37 cellular contexts compared by ENCODE assay signal in the genomic region with DNA sequence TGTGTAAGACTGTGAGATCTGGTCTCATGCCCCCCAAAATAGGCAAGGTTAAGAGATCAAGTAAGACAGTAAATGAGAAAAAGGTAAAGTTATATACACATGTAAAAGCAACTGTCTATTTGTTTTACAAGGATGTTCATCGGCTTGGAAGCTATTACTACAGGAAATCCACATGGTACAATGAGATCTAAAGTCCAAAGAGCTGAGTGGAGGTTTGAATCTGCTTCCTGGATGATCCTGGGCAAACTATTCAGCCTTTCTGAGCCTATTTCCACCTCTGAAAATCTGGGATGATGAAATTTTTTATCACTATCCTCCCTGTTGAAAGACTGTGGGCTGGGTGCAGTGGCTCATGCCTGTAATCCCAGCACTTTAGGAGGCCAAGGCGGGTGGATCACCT.
"Had no signal": no experiment of that assay in that cellular context is flagged by ENCODE, and none has a peak within 500 bp of the region (broad histone marks: within the 10 kb centered on the region; RNA-seq: fewer than 3 reads in every experiment).

No MANE protein-coding gene starts in this region.

- ATAC-seq: activated CD8-positive, alpha-beta T cell treated with anti-CD3 and anti-CD28 coated beads for 36 hours; activated naive CD4-positive, alpha-beta T cell treated with anti-CD3 and anti-CD28 coated beads, Interleukin-2, amount 50 U/mL, for 72 hours; activated T-cell treated with anti-CD3 and anti-CD28 coated beads, Interleukin-2, amount 50 U/mL, for 4 hours; activated T-cell treated with anti-CD3 and anti-CD28 coated beads, Interleukin-2, amount 50 U/mL, for 72 hours; activated T-helper 17 cell treated with anti-CD3 and anti-CD28 coated beads, Interleukin-2, amount 50 U/mL, for 72 hours; body of pancreas had no signal

- H3K27ac ChIP-seq: adrenal gland, body of pancreas, brain microvascular endothelial cell, breast epithelium, VCaP had no signal

- FAIRE-seq: astrocyte, TTC549 had no signal

- H3K27me3 Mint-ChIP-seq: activated B cell treated with CpG ODN at 0.5 μM for 24 hours; activated CD4-positive, alpha-beta memory T cell treated with anti-CD3 and anti-CD28 coated beads for 36 hours; activated CD4-positive, alpha-beta T cell treated with anti-CD3 and anti-CD28 coated beads, Interleukin-2, amount 10 ng/mL, durations not matched to agents 24 days and 14 days; activated CD8-positive, alpha-beta T cell treated with anti-CD3 and anti-CD28 coated beads for 36 hours; activated naive CD8-positive, alpha-beta T cell treated with anti-CD3 and anti-CD28 coated beads for 36 hours; activated T-helper 17 cell treated with anti-CD3 and anti-CD28 coated beads, Interleukin-2, amount 50 U/mL, for 72 hours had no signal

- H3K4me1 ChIP-seq: adrenal gland, body of pancreas, breast epithelium had no signal

- H3K4me3 ChIP-seq: adrenal gland, body of pancreas, breast epithelium had no signal

- H3K4me3 Mint-ChIP-seq: activated B cell treated with CpG ODN at 0.5 μM for 24 hours; activated CD4-positive, alpha-beta memory T cell treated with anti-CD3 and anti-CD28 coated beads for 36 hours; activated CD4-positive, alpha-beta T cell treated with anti-CD3 and anti-CD28 coated beads, Interleukin-2, amount 10 ng/mL, durations not matched to agents 24 days and 14 days; activated CD8-positive, alpha-beta T cell treated with anti-CD3 and anti-CD28 coated beads for 36 hours; activated naive CD4-positive, alpha-beta T cell treated with anti-CD3 and anti-CD28 coated beads for 36 hours; activated naive CD8-positive, alpha-beta T cell treated with anti-CD3 and anti-CD28 coated beads for 36 hours; activated T-cell treated with anti-CD3 and anti-CD28 coated beads, Interleukin-2, amount 50 U/mL, for 4 hours; activated T-cell treated with anti-CD3 and anti-CD28 coated beads, Interleukin-2, amount 50 U/mL, for 72 hours; activated T-helper 1 cell treated with anti-CD3 and anti-CD28 coated beads, Interleukin-12 subunit alpha, Interleukin-12 subunit beta, Interleukin-2, Interleukin-4 antibody, amounts not matched to agents 30 ng/mL and 10 ng/mL and 1 ng/mL, durations not matched to agents 14 hours and 24 hours and 36 hours; activated T-helper 17 cell treated with anti-CD3 and anti-CD28 coated beads, Interleukin-2, amount 50 U/mL, for 72 hours; T-helper 1 cell treated with Interleukin-12 subunit alpha and Interleukin-12 subunit beta and Interleukin-4 antibody, amounts not matched to agents 30 μg/mL and 1 μg/mL, for 36 hours; T-helper 2 cell treated with Interferon-gamma antibody and Interleukin-4, amounts not matched to agents 5 μg/mL and 100 μg/mL, for 36 hours had no signal

- H3K27me3 ChIP-seq: adrenal gland, body of pancreas, brain microvascular endothelial cell, breast epithelium had no signal

- H3K4me1 Mint-ChIP-seq: activated B cell treated with CpG ODN at 0.5 μM for 24 hours; activated naive CD8-positive, alpha-beta T cell treated with anti-CD3 and anti-CD28 coated beads for 36 hours; activated T-helper 17 cell treated with anti-CD3 and anti-CD28 coated beads, Interleukin-2, amount 50 U/mL, for 72 hours had no signal

- H3K9me3 ChIP-seq: adrenal gland, body of pancreas, breast epithelium had no signal

- H3K36me3 ChIP-seq: brain microvascular endothelial cell, breast epithelium had no signal

- H3K27ac Mint-ChIP-seq: activated B cell treated with CpG ODN at 0.5 μM for 24 hours; activated CD4-positive, alpha-beta memory T cell treated with anti-CD3 and anti-CD28 coated beads for 36 hours; activated CD4-positive, alpha-beta T cell treated with anti-CD3 and anti-CD28 coated beads, Interleukin-2, amount 10 ng/mL, durations not matched to agents 24 days and 14 days; activated CD8-positive, alpha-beta T cell treated with anti-CD3 and anti-CD28 coated beads for 36 hours; activated naive CD4-positive, alpha-beta T cell treated with anti-CD3 and anti-CD28 coated beads for 36 hours; activated naive CD4-positive, alpha-beta T cell treated with anti-CD3 and anti-CD28 coated beads, Interleukin-2, amount 50 U/mL, for 72 hours; activated naive CD8-positive, alpha-beta T cell treated with anti-CD3 and anti-CD28 coated beads for 36 hours; activated T-cell treated with anti-CD3 and anti-CD28 coated beads, Interleukin-2, amount 50 U/mL, for 72 hours; activated T-helper 1 cell treated with anti-CD3 and anti-CD28 coated beads, Interleukin-12 subunit alpha, Interleukin-12 subunit beta, Interleukin-2, Interleukin-4 antibody, amounts not matched to agents 30 ng/mL and 10 ng/mL and 1 ng/mL, durations not matched to agents 14 hours and 24 hours and 36 hours; activated T-helper 17 cell treated with anti-CD3 and anti-CD28 coated beads, Interleukin-2, amount 50 U/mL, for 72 hours; T-helper 1 cell treated with Interleukin-12 subunit alpha and Interleukin-12 subunit beta and Interleukin-4 antibody, amounts not matched to agents 30 μg/mL and 1 μg/mL, for 36 hours; T-helper 2 cell treated with Interferon-gamma antibody and Interleukin-4, amounts not matched to agents 5 μg/mL and 100 μg/mL, for 36 hours had no signal

- H3K36me3 Mint-ChIP-seq: activated naive CD4-positive, alpha-beta T cell treated with anti-CD3 and anti-CD28 coated beads, Interleukin-2, amount 50 U/mL, for 72 hours had no signal

- DNase-seq: activated B cell treated with CpG ODN at 0.5 μM for 24 hours; activated CD4-positive, alpha-beta memory T cell treated with anti-CD3 and anti-CD28 coated beads for 36 hours; activated CD4-positive, alpha-beta T cell treated with anti-CD3 and anti-CD28 coated beads for 4 hours; activated CD4-positive, alpha-beta T cell treated with anti-CD3 and anti-CD28 coated beads, Interleukin-2, amount 10 ng/mL, durations not matched to agents 24 days and 14 days; activated CD4-positive, alpha-beta T cell treated with anti-CD3 and anti-CD28 coated beads, Interleukin-2, amount 50 U/mL, for 1 hour; activated CD4-positive, alpha-beta T cell treated with anti-CD3 and anti-CD28 coated beads, Interleukin-2, amount 50 U/mL, for 4 hours; activated CD4-positive, CD25-positive, alpha-beta regulatory T cell treated with anti-CD3 and anti-CD28 coated beads, Interleukin-2, amount 50 U/mL, for 72 hours; activated CD8-positive, alpha-beta memory T cell treated with anti-CD3 and anti-CD28 coated beads, Interleukin-2, amount 50 U/mL, for 4 hours; activated CD8-positive, alpha-beta T cell treated with anti-CD3 and anti-CD28 coated beads for 36 hours; activated effector memory CD4-positive, alpha-beta T cell treated with anti-CD3 and anti-CD28 coated beads, Interleukin-2, amount 50 U/mL, for 16 hours; activated gamma-delta T cell treated with Interleukin-2 at 50 U/mL for 16 hours; activated naive CD4-positive, alpha-beta T cell; activated naive CD4-positive, alpha-beta T cell treated with anti-CD3 and anti-CD28 coated beads for 36 hours; activated naive CD4-positive, alpha-beta T cell treated with anti-CD3 and anti-CD28 coated beads, Interleukin-2, amount 50 U/mL, for 16 hours; activated naive CD8-positive, alpha-beta T cell treated with anti-CD3 and anti-CD28 coated beads for 36 hours; activated T-cell treated with anti-CD3 and anti-CD28 coated beads for 4 hours; activated T-cell treated with anti-CD3 and anti-CD28 coated beads, Interleukin-2, amount 50 U/mL, for 1 hour; activated T-cell treated with anti-CD3 and anti-CD28 coated beads, Interleukin-2, amount 50 U/mL, for 4 hours; activated T-cell treated with anti-CD3 and anti-CD28 coated beads, Interleukin-2, amount 50 U/mL, for 72 hours; adrenal gland; amniotic stem cell; aorta; body of pancreas; brain microvascular endothelial cell; central memory CD4-positive, alpha-beta T cell; T-helper 1 cell; T-helper 2 cell; T-helper 9 cell had no signal

- H3K9me3 Mint-ChIP-seq: activated B cell treated with CpG ODN at 0.5 μM for 24 hours; activated CD4-positive, alpha-beta memory T cell treated with anti-CD3 and anti-CD28 coated beads for 36 hours; activated CD4-positive, alpha-beta T cell treated with anti-CD3 and anti-CD28 coated beads, Interleukin-2, amount 10 ng/mL, durations not matched to agents 24 days and 14 days; activated CD8-positive, alpha-beta T cell treated with anti-CD3 and anti-CD28 coated beads for 36 hours; activated naive CD4-positive, alpha-beta T cell treated with anti-CD3 and anti-CD28 coated beads for 36 hours; activated naive CD4-positive, alpha-beta T cell treated with anti-CD3 and anti-CD28 coated beads, Interleukin-2, amount 50 U/mL, for 72 hours; activated naive CD8-positive, alpha-beta T cell treated with anti-CD3 and anti-CD28 coated beads for 36 hours; activated T-cell treated with anti-CD3 and anti-CD28 coated beads, Interleukin-2, amount 50 U/mL, for 4 hours; activated T-cell treated with anti-CD3 and anti-CD28 coated beads, Interleukin-2, amount 50 U/mL, for 72 hours; activated T-helper 1 cell treated with anti-CD3 and anti-CD28 coated beads, Interleukin-12 subunit alpha, Interleukin-12 subunit beta, Interleukin-2, Interleukin-4 antibody, amounts not matched to agents 30 ng/mL and 10 ng/mL and 1 ng/mL, durations not matched to agents 14 hours and 24 hours and 36 hours; activated T-helper 17 cell treated with anti-CD3 and anti-CD28 coated beads, Interleukin-2, amount 50 U/mL, for 72 hours; T-helper 1 cell treated with Interleukin-12 subunit alpha and Interleukin-12 subunit beta and Interleukin-4 antibody, amounts not matched to agents 30 μg/mL and 1 μg/mL, for 36 hours; T-helper 2 cell treated with Interferon-gamma antibody and Interleukin-4, amounts not matched to agents 5 μg/mL and 100 μg/mL, for 36 hours had no signal
